Comparison of ENCODE assay signal across 22 cellular contexts in genomic region chr12:79000501-79000900, GRCh38.
DNase-seq lines count a peak whose midpoint lies in the region; TF ChIP-seq lines count a peak whose summit lies in the region.
"Had no signal": no experiment of that assay in that cellular context is flagged by ENCODE, and none has a peak within 500 bp of the region (broad histone marks: within the 10 kb centered on the region; RNA-seq: fewer than 3 reads in every experiment).

No MANE protein-coding gene starts in this region.

- TF ChIP-seq CTCF in fibroblast of lung (conservative IDR thresholded peaks at IDR 0.05 in 1 of 2, IDR thresholded peaks at IDR 0.05 in 1 of 2; ENCODE audit: low read depth in 1 of 2, low read length in 2 of 2), result no peak

- H3K79me2 ChIP-seq in GM23248 (ENCODE audit: insufficient read depth) (no peaks in the 10 kb centered on the region), fibroblast of lung (ENCODE audit: control insufficient read depth, insufficient read depth, low read length) (no peaks in the 10 kb centered on the region)

- H3F3A ChIP-seq in GM23248 (ENCODE audit: insufficient read depth), result no peaks in the 10 kb centered on the region

- no peaks in the 10 kb centered on the region for H4K20me1 ChIP-seq in GM23248 (ENCODE audit: insufficient read depth)
- no peaks in the 10 kb centered on the region for H4K20me1 ChIP-seq in fibroblast of lung (ENCODE audit: control insufficient read depth, extremely low read depth, insufficient read depth, low read length)
- H4K20me1 ChIP-seq: BLaER1 treated with 17β-estradiol and CSF1 and Interleukin-3, amounts not matched to agents 10 nM and 100 nM had no signal

- no peaks in the 10 kb centered on the region for H3K36me3 ChIP-seq in GM23248 (ENCODE audit: low read depth)
- H3K36me3 ChIP-seq in fibroblast of lung (ENCODE audit: control insufficient read depth, insufficient read depth, low read length), result no peaks in the 10 kb centered on the region
- no peaks in the 10 kb centered on the region; the same call in 1 of the 2 replicates for H3K36me3 ChIP-seq in H7 (replicated peaks; ENCODE audit: control insufficient read depth, insufficient read depth, low read length)

- H3K9me2 ChIP-seq in GM23248 (ENCODE audit: insufficient read depth), result no peaks in the 10 kb centered on the region
- H3K9me2 ChIP-seq: SK-N-SH had no signal

- H3K4me1 ChIP-seq in GM23248 (ENCODE audit: insufficient read depth) (no peaks in the 10 kb centered on the region), fibroblast of lung (ENCODE audit: control insufficient read depth, extremely low read depth, insufficient read depth, low read length) (no peaks in the 10 kb centered on the region)

- no peak overlapping the region for H3K4me3 ChIP-seq in GM23248
- no peak overlapping the region for H3K4me3 ChIP-seq in fibroblast of lung (replicated peaks in 1 of 4; ENCODE audit: control extremely low read depth in 1 of 4, insufficient read depth in 1 of 4, low read depth in 3 of 4, low read length in 4 of 4)
- H3K4me3 ChIP-seq in H7 (ENCODE audit: insufficient read depth, low read depth, low read length), result no peak overlapping the region
- H3K4me3 ChIP-seq: BLaER1 treated with 17β-estradiol and CSF1 and Interleukin-3, amounts not matched to agents 10 nM and 100 nM; GM12878 had no signal

- H3K4me2 ChIP-seq in GM23248 (ENCODE audit: unreplicated experiment) (no peak overlapping the region), fibroblast of lung (ENCODE audit: extremely low read depth, insufficient read depth, low read length) (no peak overlapping the region)
- H3K4me2 ChIP-seq: BLaER1 treated with 17β-estradiol and CSF1 and Interleukin-3, amounts not matched to agents 10 nM and 100 nM; SK-N-SH had no signal

- in situ Hi-C loops in GM23248 (cut with MboI), result no loop called here

- H3K9me3 ChIP-seq in GM23248 (ENCODE audit: low read depth) (no peaks in the 10 kb centered on the region), fibroblast of lung (ENCODE audit: control insufficient read depth, insufficient read depth, low read depth, low read length) (no peaks in the 10 kb centered on the region)
- H3K9me3 ChIP-seq: BLaER1 treated with 17β-estradiol and CSF1 and Interleukin-3, amounts not matched to agents 10 nM and 100 nM; SK-N-SH had no signal

- H3K27ac ChIP-seq in GM23248 (no peak overlapping the region), fibroblast of lung (ENCODE audit: insufficient read depth, low read length) (no peak overlapping the region)
- H3K27ac ChIP-seq: 22Rv1; BLaER1 treated with 17β-estradiol and CSF1 and Interleukin-3, amounts not matched to agents 10 nM and 100 nM had no signal

- H3K27me3 ChIP-seq in GM23248 (replicated peaks; ENCODE audit: insufficient read depth), result no peaks in the 10 kb centered on the region
- H3K27me3 ChIP-seq in fibroblast of lung (ENCODE audit: control insufficient read depth, insufficient read depth, low read length), result no peaks in the 10 kb centered on the region
- H3K27me3 ChIP-seq in H7 (ENCODE audit: control insufficient read depth, insufficient read depth, low read length), result no peaks in the 10 kb centered on the region
- H3K27me3 ChIP-seq: BLaER1 treated with 17β-estradiol and CSF1 and Interleukin-3, amounts not matched to agents 10 nM and 100 nM had no signal

- H3K9ac ChIP-seq in GM23248 (no peak overlapping the region), fibroblast of lung (ENCODE audit: insufficient read depth, low read length) (no peak overlapping the region)
- H3K9ac ChIP-seq: BLaER1 treated with 17β-estradiol and CSF1 and Interleukin-3, amounts not matched to agents 10 nM and 100 nM; SK-N-SH had no signal

- H2AFZ ChIP-seq in GM23248, result no peak overlapping the region
- no peak overlapping the region for H2AFZ ChIP-seq in fibroblast of lung (ENCODE audit: low read length)

- WGBS in GM23248 (ENCODE audit: low coverage in 1 of 2, low lambda C conversion rate in 2 of 2, missing lambda C conversion rate in 2 of 2), 2 experiments, result 76 to 92% methylated on average over 1 of the region's 1 CpG

- DNase-seq in NCI-H1105 treated with DMSO at 0.1 percent for 48 hours (lab: John Stamatoyannopoulos, UW) (peak; percentile 10), NCI-H1105 (lab: John Stamatoyannopoulos, UW) (no peak), GM23248 (peak; percentile 36), fibroblast of lung (ENCODE audit: low read depth in 2 of 2) (peak; percentile 17 to 53), iris pigment epithelial cell (ENCODE audit: low read depth) (peak; percentile 23), Ammon's horn (ENCODE audit: low spot score) (no peak), H7 (no peak), foreskin melanocyte (no peak)
- DNase-seq: CD4-positive, alpha-beta T cell; Karpas-422; NCI-H1092 treated with DMSO at 0.1 percent for 48 hours; NCI-H146; NCI-H1930; NCI-H2107; NCI-H226; NCI-H510A; NCI-H69; SK-N-SH; SW 1271 had no signal

Comparison
In these comparisons a context has a peak if more than half of its experiments do, and no peak if none do; other contexts are left out.
1. DNase-seq: peak in NCI-H1105 treated with DMSO at 0.1 percent for 48 hours (single experiment), GM23248 (single experiment), fibroblast of lung (2 of 2) and iris pigment epithelial cell (single experiment); none in NCI-H1105 (single experiment), Ammon's horn (single experiment), H7 (single experiment) and foreskin melanocyte (single experiment).